Comparison of ENCODE assay signal across 1 cellular context in the genomic region with DNA sequence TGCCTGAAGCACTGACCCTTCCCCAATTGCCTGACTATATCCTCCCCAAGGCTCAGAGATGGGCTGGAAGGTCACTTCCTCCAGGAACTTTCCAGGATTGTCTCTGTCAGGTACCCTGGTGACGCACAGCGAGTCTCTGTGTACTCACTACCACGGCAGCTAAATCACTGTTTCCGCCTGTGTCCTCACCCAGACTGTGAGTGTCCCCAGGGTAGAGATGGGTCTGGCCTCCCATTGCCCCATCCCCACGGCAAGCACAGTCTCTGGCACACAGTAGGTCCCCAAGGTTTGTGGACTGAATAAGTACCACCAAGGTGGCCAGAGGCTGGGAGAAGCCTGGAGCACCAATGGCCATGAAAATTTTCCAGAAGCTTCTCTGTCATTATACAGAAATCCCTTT.
TF ChIP-seq lines count a peak whose summit lies in the region.

No MANE protein-coding gene starts in this region.

TF ChIP-seq in K562, 482 proteins besides CTCF, POLR2A, EP300 and RAD21 (continued from another document):
- TF ChIP-seq, protein P1, sequence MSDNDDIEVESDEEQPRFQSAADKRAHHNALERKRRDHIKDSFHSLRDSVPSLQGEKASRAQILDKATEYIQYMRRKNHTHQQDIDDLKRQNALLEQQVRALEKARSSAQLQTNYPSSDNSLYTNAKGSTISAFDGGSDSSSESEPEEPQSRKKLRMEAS (CRISPR knock-in tag; IDR thresholded peaks at IDR 0.05) = 0 out of 2 replicates have a peak, but pooled peaks have one; percentile 15
- TF ChIP-seq POU5F1 (IDR thresholded peaks at IDR 0.05; ENCODE audit: borderline replicate concordance, low read depth, low read length, partially characterized antibody) (no peak), NFIC (IDR thresholded peaks at IDR 0.05) (no peak), BRD9 (IDR thresholded peaks at IDR 0.05; ENCODE audit: low read depth, partially characterized antibody) (no peak), ZKSCAN1 (IDR thresholded peaks at IDR 0.05; ENCODE audit: low read depth, low read length) (peak; percentile 87), JUN (IDR thresholded peaks at IDR 0.05; ENCODE audit: borderline replicate concordance, low read depth, low read length) (no peak), JUN (CRISPR knock-in tag; IDR thresholded peaks at IDR 0.05; ENCODE audit: borderline replicate concordance) (0 out of 2 replicates have a peak, but pooled peaks have one; percentile 33)
- TF ChIP-seq, protein P2, sequence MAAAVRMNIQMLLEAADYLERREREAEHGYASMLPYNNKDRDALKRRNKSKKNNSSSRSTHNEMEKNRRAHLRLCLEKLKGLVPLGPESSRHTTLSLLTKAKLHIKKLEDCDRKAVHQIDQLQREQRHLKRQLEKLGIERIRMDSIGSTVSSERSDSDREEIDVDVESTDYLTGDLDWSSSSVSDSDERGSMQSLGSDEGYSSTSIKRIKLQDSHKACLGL (CRISPR knock-in tag; IDR thresholded peaks at IDR 0.05; ENCODE audit: borderline replicate concordance, poor library complexity, severe bottlenecking) = no peak
